10 cellular contexts compared by ENCODE assay signal in the genomic region with DNA sequence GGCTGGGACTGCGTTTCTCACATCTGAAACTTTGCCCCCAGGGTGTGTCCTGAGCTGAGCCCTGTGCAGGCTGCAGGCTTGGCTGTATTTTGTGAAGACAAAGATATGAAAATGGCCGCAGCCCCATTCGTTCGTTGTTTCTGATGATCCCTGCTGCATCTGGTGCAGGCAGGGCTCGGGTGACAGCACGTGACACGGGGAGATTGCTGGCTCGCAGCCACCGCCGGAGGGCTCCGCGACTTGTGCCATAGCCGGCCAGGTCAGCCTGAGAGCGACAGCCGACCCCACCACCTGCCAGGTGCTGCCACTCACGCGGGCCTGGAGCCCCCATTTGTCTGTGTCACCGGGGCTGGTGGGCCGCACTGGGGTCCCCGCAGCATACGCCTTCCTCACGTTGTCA.
DNase-seq lines count a peak whose midpoint lies in the region; ATAC-seq and TF ChIP-seq lines count a peak whose summit lies in the region.
"Had no signal": no experiment of that assay in that cellular context is flagged by ENCODE, and none has a peak within 500 bp of the region (broad histone marks: within the 10 kb centered on the region; RNA-seq: fewer than 3 reads in every experiment).

No MANE protein-coding gene starts in this region.

- no peaks in the 10 kb centered on the region for H3K9me3 ChIP-seq in BE2C
- no peaks in the 10 kb centered on the region for H3K9me3 ChIP-seq in body of pancreas
- H3K9me3 ChIP-seq in OCI-LY7 (ENCODE audit: low read length) = no peaks in the 10 kb centered on the region

- peaks cover 43% of the 10 kb centered on the region for H3K4me1 Mint-ChIP-seq in neural crest cell

- no peak overlapping the region for H3K4me3 Mint-ChIP-seq in neural crest cell

- peaks cover 33% of the 10 kb centered on the region for H3K36me3 Mint-ChIP-seq in neural crest cell (ENCODE audit: low read depth)

- CTCF ChIA-PET in OCI-LY7 (lab: Charles Lee; ENCODE audit: unreplicated experiment) = no interaction called here

- BruUV-seq in OCI-LY7 (replicated peaks; lab: Mats Ljungman, UMichigan) = no TSS peak

- peak overlapping the region; percentile 40 for H3K4me3 ChIP-seq in BE2C (ENCODE audit: low read depth, low read length)
- no peak overlapping the region for H3K4me3 ChIP-seq in body of pancreas
- no peak overlapping the region for H3K4me3 ChIP-seq in OCI-LY7 (ENCODE audit: low read depth, low read length, poor library complexity, severe bottlenecking)

- no peaks in the 10 kb centered on the region for H3K27me3 Mint-ChIP-seq in neural crest cell (ENCODE audit: low read depth)

- H3K4me2 ChIP-seq in OCI-LY7 (ENCODE audit: low read length) = no peak overlapping the region

- H3K4me1 ChIP-seq in BE2C (peaks cover 27% of the 10 kb centered on the region), body of pancreas (peaks cover 44% of the 10 kb centered on the region), OCI-LY7 (ENCODE audit: insufficient read depth, low read length, poor library complexity, severe bottlenecking) (peaks cover 18% of the 10 kb centered on the region)

- TF ChIP-seq POLR2A in body of pancreas (IDR thresholded peaks at IDR 0.05) = no peak

- no peaks in the 10 kb centered on the region for H4K20me1 ChIP-seq in OCI-LY7 (ENCODE audit: insufficient read depth, low read length)

- POLR2A ChIA-PET in OCI-LY7 (lab: Charles Lee) = no interaction called here

- H3K27ac ChIP-seq in body of pancreas = peak overlapping the region; percentile 59 to 72 (median 64)
- no peak overlapping the region for H3K27ac ChIP-seq in OCI-LY7 (ENCODE audit: low read depth, low read length, poor library complexity, severe bottlenecking)

- TF ChIP-seq CTCF in BE2C (IDR thresholded peaks at IDR 0.05; ENCODE audit: low read depth, low read length) (no peak), body of pancreas (IDR thresholded peaks at IDR 0.05) (no peak), neural crest cell (conservative IDR thresholded peaks at IDR 0.05) (no peak), OCI-LY7 (conservative IDR thresholded peaks at IDR 0.05; ENCODE audit: low read length) (no peak)

- 19 to 46% methylated on average over 9 to 22 of the region's 22 CpGs for WGBS in body of pancreas, 2 donors

- DNase-seq in BE2C = peak; percentile 90
- peak; percentile 78 for DNase-seq in NCI-H146 treated with DMSO at 0.1 percent for 48 hours (lab: John Stamatoyannopoulos, UW; ENCODE audit: unreplicated experiment)
- peak in 3 of 4 donors; percentile 49 to 74 (median 65) for DNase-seq in body of pancreas
- DNase-seq in neural crest cell (ENCODE audit: low read depth, low spot score) = no peak
- DNase-seq in stimulated activated naive CD4-positive, alpha-beta T cell treated with Interleukin-2 at 50 U/mL for 16 hours (lab: John Stamatoyannopoulos, UW) = no peak
- DNase-seq in activated CD8-positive, alpha-beta memory T cell treated with anti-CD3 and anti-CD28 coated beads, Interleukin-2, amount 50 U/mL, for 48 hours = no peak
- no peak for DNase-seq in kidney tubule cell (ENCODE audit: low spot score)
- DNase-seq in OCI-LY7 (ENCODE audit: low spot score) = no peak
- DNase-seq: IMR-90, mesendoderm had no signal

- intact Hi-C loops in body of pancreas (cut with DNase I) (no loop called here), OCI-LY7 (cut with micrococcal nuclease; ENCODE audit: unreplicated experiment) (no loop called here)

- H3K36me3 ChIP-seq in BE2C = peaks cover 7% of the 10 kb centered on the region; the same call in 1 of the 2 replicates
- H3K36me3 ChIP-seq in body of pancreas (replicated peaks in 1 of 2; ENCODE audit: insufficient read depth in 1 of 2, low read depth in 2 of 2) = peaks cover 0 to 2% of the 10 kb centered on the region in 2 donors
- H3K36me3 ChIP-seq in OCI-LY7 (ENCODE audit: insufficient read depth, low read length) = no peaks in the 10 kb centered on the region

- peak; percentile 19 for ATAC-seq in body of pancreas

- H3K27me3 ChIP-seq in BE2C (no peaks in the 10 kb centered on the region), body of pancreas (no peaks in the 10 kb centered on the region)

- H3K79me2 ChIP-seq in OCI-LY7 (ENCODE audit: insufficient read depth, low read depth, low read length) = no peaks in the 10 kb centered on the region

- H2AFZ ChIP-seq in OCI-LY7 (ENCODE audit: low read length) = no peak overlapping the region

- H3K9me2 ChIP-seq in OCI-LY7 (ENCODE audit: insufficient read depth, low read length) = no peaks in the 10 kb centered on the region

- peak overlapping the region; percentile 83 for H3K27ac Mint-ChIP-seq in neural crest cell (ENCODE audit: unreplicated experiment)

- H3K9me3 Mint-ChIP-seq in neural crest cell = peaks cover 4% of the 10 kb centered on the region

Comparison
In these comparisons a context has a peak if more than half of its experiments do, and no peak if none do; other contexts are left out.
1. DNase-seq: peak in BE2C (single experiment), NCI-H146 treated with DMSO at 0.1 percent for 48 hours (single experiment) and body of pancreas (3 of 4); none in neural crest cell (single experiment), stimulated activated naive CD4-positive, alpha-beta T cell treated with Interleukin-2 at 50 U/mL for 16 hours (single experiment), activated CD8-positive, alpha-beta memory T cell treated with anti-CD3 and anti-CD28 coated beads, Interleukin-2, amount 50 U/mL, for 48 hours (single experiment), kidney tubule cell (single experiment) and OCI-LY7 (single experiment).